Comparison of ENCODE assay signal across 2 cellular contexts in the genomic region with DNA sequence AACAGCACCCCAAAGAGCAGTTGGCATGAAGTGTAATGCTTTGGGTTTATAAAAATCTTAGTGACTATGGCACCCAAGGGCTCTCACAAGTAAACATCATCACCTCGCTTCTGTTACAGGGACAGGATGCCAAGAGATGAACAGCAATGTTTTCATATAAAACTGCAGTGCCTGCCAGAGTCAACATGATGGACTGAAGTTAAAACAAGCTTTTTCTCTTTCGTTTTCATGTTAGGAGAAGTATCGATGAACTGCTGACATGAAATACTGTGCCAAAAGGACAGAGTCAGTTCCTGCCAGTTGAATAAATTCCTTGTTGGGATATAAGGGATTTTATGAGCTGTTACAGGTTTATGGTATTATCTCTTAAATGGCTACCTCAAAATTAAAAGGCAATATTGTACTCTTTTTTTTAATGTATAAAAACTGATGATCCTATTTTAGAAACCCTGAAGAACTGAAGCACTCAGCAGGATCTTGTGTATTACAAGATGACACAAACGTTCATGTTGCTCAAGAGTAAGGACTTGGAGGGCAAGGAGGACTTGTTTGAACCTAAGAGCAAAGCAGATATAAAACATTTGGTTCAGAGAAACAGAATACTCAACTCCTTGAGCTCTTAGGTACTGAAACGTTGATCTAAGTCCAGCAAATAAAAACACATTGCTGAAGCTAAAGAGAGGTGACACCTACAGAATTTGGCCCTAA.
TF ChIP-seq lines count a peak whose summit lies in the region.

No MANE protein-coding gene starts in this region.

TF ChIP-seq in liver, 16 proteins besides CTCF, POLR2A, EP300 and RAD21 (continued from another document):
- TF ChIP-seq, protein P1, sequence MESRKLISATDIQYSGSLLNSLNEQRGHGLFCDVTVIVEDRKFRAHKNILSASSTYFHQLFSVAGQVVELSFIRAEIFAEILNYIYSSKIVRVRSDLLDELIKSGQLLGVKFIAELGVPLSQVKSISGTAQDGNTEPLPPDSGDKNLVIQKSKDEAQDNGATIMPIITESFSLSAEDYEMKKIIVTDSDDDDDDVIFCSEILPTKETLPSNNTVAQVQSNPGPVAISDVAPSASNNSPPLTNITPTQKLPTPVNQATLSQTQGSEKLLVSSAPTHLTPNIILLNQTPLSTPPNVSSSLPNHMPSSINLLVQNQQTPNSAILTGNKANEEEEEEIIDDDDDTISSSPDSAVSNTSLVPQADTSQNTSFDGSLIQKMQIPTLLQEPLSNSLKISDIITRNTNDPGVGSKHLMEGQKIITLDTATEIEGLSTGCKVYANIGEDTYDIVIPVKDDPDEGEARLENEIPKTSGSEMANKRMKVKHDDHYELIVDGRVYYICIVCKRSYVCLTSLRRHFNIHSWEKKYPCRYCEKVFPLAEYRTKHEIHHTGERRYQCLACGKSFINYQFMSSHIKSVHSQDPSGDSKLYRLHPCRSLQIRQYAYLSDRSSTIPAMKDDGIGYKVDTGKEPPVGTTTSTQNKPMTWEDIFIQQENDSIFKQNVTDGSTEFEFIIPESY (IDR thresholded peaks at IDR 0.05) = peak; percentile 30
- TF ChIP-seq HNF4G (IDR thresholded peaks at IDR 0.05) = no peak
- no peak for TF ChIP-seq TAF1 (conservative IDR thresholded peaks at IDR 0.05)
- no peak for TF ChIP-seq NR2F2 (IDR thresholded peaks at IDR 0.05)
- TF ChIP-seq FOXA2 (IDR thresholded peaks at IDR 0.05) = peak; percentile 96
- peak; percentile 51 to 59 for TF ChIP-seq HNF4A (conservative IDR thresholded peaks at IDR 0.05)
- TF ChIP-seq YY1 (IDR thresholded peaks at IDR 0.05) = peak; percentile 30
- TF ChIP-seq, protein P2, sequence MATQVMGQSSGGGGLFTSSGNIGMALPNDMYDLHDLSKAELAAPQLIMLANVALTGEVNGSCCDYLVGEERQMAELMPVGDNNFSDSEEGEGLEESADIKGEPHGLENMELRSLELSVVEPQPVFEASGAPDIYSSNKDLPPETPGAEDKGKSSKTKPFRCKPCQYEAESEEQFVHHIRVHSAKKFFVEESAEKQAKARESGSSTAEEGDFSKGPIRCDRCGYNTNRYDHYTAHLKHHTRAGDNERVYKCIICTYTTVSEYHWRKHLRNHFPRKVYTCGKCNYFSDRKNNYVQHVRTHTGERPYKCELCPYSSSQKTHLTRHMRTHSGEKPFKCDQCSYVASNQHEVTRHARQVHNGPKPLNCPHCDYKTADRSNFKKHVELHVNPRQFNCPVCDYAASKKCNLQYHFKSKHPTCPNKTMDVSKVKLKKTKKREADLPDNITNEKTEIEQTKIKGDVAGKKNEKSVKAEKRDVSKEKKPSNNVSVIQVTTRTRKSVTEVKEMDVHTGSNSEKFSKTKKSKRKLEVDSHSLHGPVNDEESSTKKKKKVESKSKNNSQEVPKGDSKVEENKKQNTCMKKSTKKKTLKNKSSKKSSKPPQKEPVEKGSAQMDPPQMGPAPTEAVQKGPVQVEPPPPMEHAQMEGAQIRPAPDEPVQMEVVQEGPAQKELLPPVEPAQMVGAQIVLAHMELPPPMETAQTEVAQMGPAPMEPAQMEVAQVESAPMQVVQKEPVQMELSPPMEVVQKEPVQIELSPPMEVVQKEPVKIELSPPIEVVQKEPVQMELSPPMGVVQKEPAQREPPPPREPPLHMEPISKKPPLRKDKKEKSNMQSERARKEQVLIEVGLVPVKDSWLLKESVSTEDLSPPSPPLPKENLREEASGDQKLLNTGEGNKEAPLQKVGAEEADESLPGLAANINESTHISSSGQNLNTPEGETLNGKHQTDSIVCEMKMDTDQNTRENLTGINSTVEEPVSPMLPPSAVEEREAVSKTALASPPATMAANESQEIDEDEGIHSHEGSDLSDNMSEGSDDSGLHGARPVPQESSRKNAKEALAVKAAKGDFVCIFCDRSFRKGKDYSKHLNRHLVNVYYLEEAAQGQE (IDR thresholded peaks at IDR 0.05) = no peak
- peak in 1 of 2 donors; percentile 17 for TF ChIP-seq JUND (IDR thresholded peaks at IDR 0.05)
- TF ChIP-seq FOXA1 (IDR thresholded peaks at IDR 0.05) = peak; percentile 89
- TF ChIP-seq SP1 (IDR thresholded peaks at IDR 0.05) = peak; percentile 60
- peak; percentile 17 to 44 for TF ChIP-seq RXRA (IDR thresholded peaks at IDR 0.05)

TF ChIP-seq in HepG2, 621 proteins besides CTCF, POLR2A, EP300 and RAD21 (continued from another document):
- no peak for TF ChIP-seq ZNF333 (CRISPR knock-in tag; IDR thresholded peaks at IDR 0.05; ENCODE audit: borderline replicate concordance)
